ENCODE assay signal across 1 cellular context in the genomic region with DNA sequence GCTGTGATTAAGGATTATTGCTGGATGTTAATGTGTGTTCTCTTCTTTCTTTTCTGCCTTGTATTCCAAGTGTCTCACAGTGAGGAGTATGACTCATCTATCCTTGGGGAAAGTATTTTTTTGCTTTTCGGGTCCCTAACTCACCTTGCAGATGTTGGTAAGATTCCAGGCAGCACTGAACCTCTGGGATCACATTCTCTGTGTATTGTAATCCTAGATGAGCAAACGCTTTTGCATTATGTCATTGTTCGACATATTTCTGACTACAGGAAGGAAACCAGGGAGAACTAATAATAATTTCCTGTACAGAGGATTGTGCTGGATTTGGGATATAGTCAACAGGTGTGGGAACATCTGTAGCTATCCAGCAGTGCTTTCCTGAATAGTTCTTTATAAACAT.
TF ChIP-seq lines count a peak whose summit lies in the region.

No MANE protein-coding gene starts in this region.

TF ChIP-seq in IMR-90, 13 proteins besides CTCF, POLR2A, EP300 and RAD21:
- TF ChIP-seq FOS (IDR thresholded peaks at IDR 0.05; ENCODE audit: low read depth, low read length) (peak; percentile 46; the same call in 1 of the 2 replicates), NFE2L2 (IDR thresholded peaks at IDR 0.05; ENCODE audit: low read depth, low read length) (no peak)
